In genomic region chr18:55239764-55240163, GRCh38 we compare ENCODE assay signal across 22 cellular contexts.
DNase-seq lines count a peak whose midpoint lies in the region; ATAC-seq and TF ChIP-seq lines count a peak whose summit lies in the region.
"Had no signal": no experiment of that assay in that cellular context is flagged by ENCODE, and none has a peak within 500 bp of the region (broad histone marks: within the 10 kb centered on the region; RNA-seq: fewer than 3 reads in every experiment).

No MANE protein-coding gene starts in this region.

- H3K27me3 Mint-ChIP-seq in activated B cell treated with CpG ODN at 0.5 μM for 24 hours = no peaks in the 10 kb centered on the region
- H3K27me3 Mint-ChIP-seq in stimulated activated memory B cell treated with anti-CD40 and anti-IgM and Interleukin-4, amounts not matched to agents 10 μg/mL and 1 μg/mL and 100 μg/mL, for 72 hours = no peaks in the 10 kb centered on the region

- peak overlapping the region; percentile 83 for H3K27ac Mint-ChIP-seq in activated B cell treated with CpG ODN at 0.5 μM for 24 hours
- peak overlapping the region; percentile 81 for H3K27ac Mint-ChIP-seq in stimulated activated memory B cell treated with anti-CD40 and anti-IgM and Interleukin-4, amounts not matched to agents 10 μg/mL and 1 μg/mL and 100 μg/mL, for 72 hours
- H3K27ac Mint-ChIP-seq: activated CD8-positive, alpha-beta T cell treated with anti-CD3 and anti-CD28 coated beads, Interleukin-2, amount 10 ng/mL, durations not matched to agents 7 days and 5 days; nephron progenitor cell had no signal

- CTCF ChIA-PET in activated B cell treated with CpG ODN at 0.5 μM for 24 hours (lab: Charles Lee) = no interaction called here

- no peak overlapping the region for H3K4me3 Mint-ChIP-seq in activated B cell treated with CpG ODN at 0.5 μM for 24 hours
- no peak overlapping the region for H3K4me3 Mint-ChIP-seq in stimulated activated memory B cell treated with anti-CD40 and anti-IgM and Interleukin-4, amounts not matched to agents 10 μg/mL and 1 μg/mL and 100 μg/mL, for 72 hours
- H3K4me3 Mint-ChIP-seq: activated CD8-positive, alpha-beta T cell treated with anti-CD3 and anti-CD28 coated beads, Interleukin-2, amount 10 ng/mL, durations not matched to agents 7 days and 5 days; nephron progenitor cell had no signal

- DNase-seq in NCI-H2171 treated with DMSO at 0.1 percent for 48 hours (lab: John Stamatoyannopoulos, UW) = peak; percentile 78
- DNase-seq in NCI-H2171 (lab: John Stamatoyannopoulos, UW) = no peak
- peak; percentile 95 for DNase-seq in NCI-H2107 treated with DMSO at 0.1 percent for 48 hours (lab: John Stamatoyannopoulos, UW; ENCODE audit: unreplicated experiment)
- no peak for DNase-seq in activated B cell treated with CpG ODN at 0.5 μM for 24 hours
- DNase-seq in T-helper 1 cell = no peak
- no peak for DNase-seq in epidermal melanocyte (ENCODE audit: insufficient read length, low spot score)
- DNase-seq: activated CD8-positive, alpha-beta T cell treated with anti-CD3 and anti-CD28 coated beads, Interleukin-2, amount 10 ng/mL, durations not matched to agents 7 days and 5 days; activated gamma-delta T cell treated with Interleukin-2 at 50 U/mL for 16 hours; activated T-cell treated with anti-CD3 and anti-CD28 coated beads, Interleukin-2, amount 50 U/mL, for 1 hour; DND-41; glutamatergic neuron; GM23248; IMR-90; left cardiac atrium; NCI-H187; NCI-H510A treated with DMSO at 0.1 percent for 48 hours; nephron progenitor cell; T-helper 9 cell had no signal

- H3K9me3 Mint-ChIP-seq in activated B cell treated with CpG ODN at 0.5 μM for 24 hours = no peaks in the 10 kb centered on the region
- no peaks in the 10 kb centered on the region for H3K9me3 Mint-ChIP-seq in stimulated activated memory B cell treated with anti-CD40 and anti-IgM and Interleukin-4, amounts not matched to agents 10 μg/mL and 1 μg/mL and 100 μg/mL, for 72 hours
- H3K9me3 Mint-ChIP-seq: nephron progenitor cell had no signal

- POLR2A ChIA-PET in activated B cell treated with CpG ODN at 0.5 μM for 24 hours (lab: Charles Lee) = interaction anchor here (2.0 kb wide), 1 partner anchor 9 kb away, joined by 10 read pairs; no protein-coding TSS in a partner anchor

- intact Hi-C loops in activated B cell treated with CpG ODN at 0.5 μM for 24 hours (cut with micrococcal nuclease) = loop anchor here (10.0 kb wide), 1 partner anchor 1015 kb away; no protein-coding TSS in a partner anchor

- ATAC-seq in activated B cell treated with CpG ODN at 0.5 μM for 24 hours (ENCODE audit: low read depth) (no peak), GM21576 (IDR thresholded peaks at IDR 0.05; ENCODE audit: unreplicated experiment) (no peak)
- no peak for ATAC-seq in stimulated activated memory B cell treated with anti-CD40 and anti-IgM and Interleukin-4, amounts not matched to agents 10 μg/mL and 1 μg/mL and 100 μg/mL, for 72 hours
- ATAC-seq: activated CD4-positive, CD25-positive, alpha-beta regulatory T cell treated with anti-CD3 and anti-CD28 coated beads, Interleukin-2, amount 50 U/mL, for 24 hours; activated CD8-positive, alpha-beta T cell treated with anti-CD3 and anti-CD28 coated beads, Interleukin-2, amount 10 ng/mL, durations not matched to agents 7 days and 5 days; left cardiac atrium; sciatic nerve had no signal

- H3K4me1 Mint-ChIP-seq in activated B cell treated with CpG ODN at 0.5 μM for 24 hours = peaks cover 73% of the 10 kb centered on the region
- peaks cover 83% of the 10 kb centered on the region for H3K4me1 Mint-ChIP-seq in stimulated activated memory B cell treated with anti-CD40 and anti-IgM and Interleukin-4, amounts not matched to agents 10 μg/mL and 1 μg/mL and 100 μg/mL, for 72 hours

- TF ChIP-seq CTCF in activated B cell treated with CpG ODN at 0.5 μM for 24 hours (IDR thresholded peaks at IDR 0.05) = no peak

- peaks cover 68% of the 10 kb centered on the region for H3K36me3 Mint-ChIP-seq in activated B cell treated with CpG ODN at 0.5 μM for 24 hours (ENCODE audit: low read depth)
- H3K36me3 Mint-ChIP-seq in stimulated activated memory B cell treated with anti-CD40 and anti-IgM and Interleukin-4, amounts not matched to agents 10 μg/mL and 1 μg/mL and 100 μg/mL, for 72 hours = peaks cover 75% of the 10 kb centered on the region

Comparison
In these comparisons a context has a peak if more than half of its experiments do, and no peak if none do; other contexts are left out.
1. DNase-seq: peak in NCI-H2171 treated with DMSO at 0.1 percent for 48 hours (single experiment) and NCI-H2107 treated with DMSO at 0.1 percent for 48 hours (single experiment); none in NCI-H2171 (single experiment), activated B cell treated with CpG ODN at 0.5 μM for 24 hours (single experiment), T-helper 1 cell (0 of 5) and epidermal melanocyte (single experiment).